In genomic region chr1:223774133-223774811, GRCh38 we compare ENCODE assay signal across 19 cellular contexts.
A peak's percentile ranks its signal among the peaks of the same experiment; 100 is the strongest.
DNase-seq lines count a peak whose midpoint lies in the region; ATAC-seq and TF ChIP-seq lines count a peak whose summit lies in the region.
"Had no signal": no experiment of that assay in that cellular context is flagged by ENCODE, and none has a peak within 500 bp of the region (broad histone marks: within the 10 kb centered on the region; RNA-seq: fewer than 3 reads in every experiment).

No MANE protein-coding gene starts in this region.

- H3K36me3 Mint-ChIP-seq in MCF 10A (ENCODE audit: insufficient read depth, unreplicated experiment), result peaks cover 97% of the 10 kb centered on the region
- H3K36me3 Mint-ChIP-seq in activated CD4-positive, alpha-beta memory T cell treated with anti-CD3 and anti-CD28 coated beads for 36 hours, result peaks cover 62% of the 10 kb centered on the region

- H3K4me1 Mint-ChIP-seq in MCF 10A (ENCODE audit: insufficient read depth, unreplicated experiment), result peaks cover 75% of the 10 kb centered on the region
- peaks cover 49% of the 10 kb centered on the region for H3K4me1 Mint-ChIP-seq in activated CD4-positive, alpha-beta memory T cell treated with anti-CD3 and anti-CD28 coated beads for 36 hours (ENCODE audit: low read depth)

- POLR2A ChIA-PET in MCF 10A (lab: Yijun Ruan, JAX), result interaction anchor here (0.6 to 8.7 kb wide), 17 partner anchors 10 to 1073 kb away, joined by 3 to 71 read pairs (median 7); partner anchors contain the start of genes CAPN2 and TP53BP2
- POLR2A ChIA-PET in activated CD4-positive, alpha-beta memory T cell treated with anti-CD3 and anti-CD28 coated beads for 36 hours (lab: Charles Lee), result interaction anchor here (3.2 kb wide), 1 partner anchor 71 kb away, joined by 17 read pairs; the partner anchor contains the start of gene TP53BP2

- no peaks in the 10 kb centered on the region for H3K4me1 ChIP-seq in breast epithelium
- H3K4me1 ChIP-seq: prostate gland had no signal

- H3K4me3 Mint-ChIP-seq in MCF 10A (ENCODE audit: unreplicated experiment), result no peak overlapping the region
- H3K4me3 Mint-ChIP-seq in activated CD4-positive, alpha-beta memory T cell treated with anti-CD3 and anti-CD28 coated beads for 36 hours, result no peak overlapping the region

- H3K36me3 ChIP-seq in breast epithelium, result no peaks in the 10 kb centered on the region

- H3K27ac Mint-ChIP-seq in MCF 10A (ENCODE audit: low read depth, unreplicated experiment), result peak overlapping the region; percentile 81
- H3K27ac Mint-ChIP-seq in activated CD4-positive, alpha-beta memory T cell treated with anti-CD3 and anti-CD28 coated beads for 36 hours, result peak overlapping the region; percentile 9

- CTCF ChIA-PET in MCF 10A (lab: Yijun Ruan, JAX), result interaction anchor here (0.5 to 2.9 kb wide), 24 partner anchors 9 to 741 kb away, joined by 3 to 21 read pairs (median 4); partner anchors contain the start of gene CAPN2
- CTCF ChIA-PET in activated CD4-positive, alpha-beta memory T cell treated with anti-CD3 and anti-CD28 coated beads for 36 hours (lab: Charles Lee), result interaction anchor here (0.6 to 3.2 kb wide), 5 partner anchors 25 to 692 kb away, joined by 3 to 17 read pairs (median 4); partner anchors contain the start of gene TP53BP2

- TF ChIP-seq POLR2A in breast epithelium (IDR thresholded peaks at IDR 0.05), result no peak
- no peak for TF ChIP-seq POLR2A in erythroblast (IDR thresholded peaks at IDR 0.05; ENCODE audit: low read length)

- intact Hi-C loops in MCF 10A (cut with micrococcal nuclease), result no loop called here
- intact Hi-C loops in breast epithelium (cut with DNase I; ENCODE audit: low total_unique reads), result no loop called here
- intact Hi-C loops in activated CD4-positive, alpha-beta memory T cell treated with anti-CD3 and anti-CD28 coated beads for 36 hours (cut with micrococcal nuclease), result no loop called here

- no peaks in the 10 kb centered on the region for H3K9me3 ChIP-seq in breast epithelium
- H3K9me3 ChIP-seq: gastroesophageal sphincter, prostate gland, vagina had no signal

- no peaks in the 10 kb centered on the region for H3K27me3 ChIP-seq in breast epithelium
- H3K27me3 ChIP-seq: gastroesophageal sphincter, vagina had no signal

- no TSS peak for BruUV-seq in MCF 10A (replicated peaks; lab: Mats Ljungman, UMichigan)

- no peaks in the 10 kb centered on the region for H3K9me3 Mint-ChIP-seq in MCF 10A (ENCODE audit: unreplicated experiment)
- no peaks in the 10 kb centered on the region for H3K9me3 Mint-ChIP-seq in activated CD4-positive, alpha-beta memory T cell treated with anti-CD3 and anti-CD28 coated beads for 36 hours

- H3K4me3 ChIP-seq in breast epithelium, result no peak overlapping the region
- H3K4me3 ChIP-seq: gastroesophageal sphincter, prostate gland, vagina had no signal

- H3K27ac ChIP-seq in breast epithelium (peak overlapping the region in 1 of 2 donors; percentile 15), epithelial cell of prostate (peak overlapping the region; percentile 81), substantia nigra (ENCODE audit: low read depth, low read length, poor library complexity, severe bottlenecking) (peak overlapping the region; percentile 8)
- H3K27ac ChIP-seq: prostate gland had no signal

- no peak for TF ChIP-seq CTCF in MCF 10A (IDR thresholded peaks at IDR 0.05; ENCODE audit: unreplicated experiment)
- no peak for TF ChIP-seq CTCF in breast epithelium (IDR thresholded peaks at IDR 0.05)

- no peaks in the 10 kb centered on the region for H3K27me3 Mint-ChIP-seq in MCF 10A (ENCODE audit: insufficient read depth, unreplicated experiment)
- H3K27me3 Mint-ChIP-seq in activated CD4-positive, alpha-beta memory T cell treated with anti-CD3 and anti-CD28 coated beads for 36 hours, result no peaks in the 10 kb centered on the region

- ATAC-seq in HG02840 (IDR thresholded peaks at IDR 0.05; ENCODE audit: low FRiP score, unreplicated experiment), result no peak

- DNase-seq in MCF 10A (ENCODE audit: unreplicated experiment) (no peak), breast epithelium (ENCODE audit: low spot score in 2 of 2) (no peak), epithelial cell of prostate (ENCODE audit: low read depth, low spot score) (no peak), substantia nigra (lab: John Stamatoyannopoulos, UW) (no peak), erythroblast (lab: John Stamatoyannopoulos, UW) (no peak)
- DNase-seq in activated CD4-positive, alpha-beta memory T cell treated with anti-CD3 and anti-CD28 coated beads for 36 hours, result no peak
- no peak for DNase-seq in stimulated activated naive CD4-positive, alpha-beta T cell (lab: John Stamatoyannopoulos, UW)
- DNase-seq: anterior cingulate cortex; DND-41; effector CD4-positive, alpha-beta T cell; Kasumi-1; NCI-H1930; NCI-H69; Right ventricle myocardium superior; T-helper 9 cell had no signal
